In genomic region chr19:43640424-43640757, GRCh38 we compare ENCODE assay signal across 10 cellular contexts. TPM values are rescaled to one million over a fixed set of nuclear protein-coding genes. Genes with fewer than 3 reads are reported as not detected.
DNase-seq lines count a peak whose midpoint lies in the region; ATAC-seq and TF ChIP-seq lines count a peak whose summit lies in the region.
"Had no signal": no experiment of that assay in that cellular context is flagged by ENCODE, and none has a peak within 500 bp of the region (broad histone marks: within the 10 kb centered on the region; RNA-seq: fewer than 3 reads in every experiment).

No MANE protein-coding gene starts in this region.

- H3K4me3 ChIP-seq in iPS-18c (ENCODE audit: insufficient read depth, low read depth, low read length) (peak overlapping the region; percentile 76), smooth muscle cell (peak overlapping the region; percentile 50), brain microvascular endothelial cell (ENCODE audit: low read depth, low read length) (no peak overlapping the region)

- H3K36me3 Mint-ChIP-seq in HFFc6 (ENCODE audit: low read depth): no peaks in the 10 kb centered on the region
- H3K36me3 Mint-ChIP-seq in activated naive CD8-positive, alpha-beta T cell treated with anti-CD3 and anti-CD28 coated beads, Interleukin-2, amount 10 ng/mL, durations not matched to agents 7 days and 5 days: no peaks in the 10 kb centered on the region

- no peaks in the 10 kb centered on the region for H3K9me3 ChIP-seq in iPS-18c (ENCODE audit: control insufficient read depth, insufficient read depth, low read length)
- no peaks in the 10 kb centered on the region for H3K9me3 ChIP-seq in smooth muscle cell (replicated peaks; ENCODE audit: low read depth)

- no peak for ATAC-seq in activated naive CD8-positive, alpha-beta T cell treated with anti-CD3 and anti-CD28 coated beads, Interleukin-2, amount 10 ng/mL, durations not matched to agents 7 days and 5 days (ENCODE audit: low read depth)
- ATAC-seq in GM19351 (IDR thresholded peaks at IDR 0.05; ENCODE audit: unreplicated experiment): no peak

- H3K27me3 Mint-ChIP-seq in HFFc6 (ENCODE audit: insufficient read depth): peaks cover 30% of the 10 kb centered on the region
- H3K27me3 Mint-ChIP-seq in activated naive CD8-positive, alpha-beta T cell treated with anti-CD3 and anti-CD28 coated beads, Interleukin-2, amount 10 ng/mL, durations not matched to agents 7 days and 5 days: peaks cover 45% of the 10 kb centered on the region

- H3K36me3 ChIP-seq in smooth muscle cell (ENCODE audit: low read depth) (no peaks in the 10 kb centered on the region), brain microvascular endothelial cell (replicated peaks) (no peaks in the 10 kb centered on the region)

- 18% methylated on average over 6 of the region's 9 CpGs for WGBS in smooth muscle cell (ENCODE audit: low lambda C conversion rate)

- POLR2A ChIA-PET in activated naive CD8-positive, alpha-beta T cell treated with anti-CD3 and anti-CD28 coated beads, Interleukin-2, amount 10 ng/mL, durations not matched to agents 7 days and 5 days (lab: Charles Lee): no interaction called here

- H3K9me3 Mint-ChIP-seq in HFFc6: no peaks in the 10 kb centered on the region
- no peaks in the 10 kb centered on the region for H3K9me3 Mint-ChIP-seq in activated naive CD8-positive, alpha-beta T cell treated with anti-CD3 and anti-CD28 coated beads, Interleukin-2, amount 10 ng/mL, durations not matched to agents 7 days and 5 days

- in situ Hi-C loops in brain microvascular endothelial cell (cut with HindIII; ENCODE audit: low pct_ligation_motif_present, low sequenced_read_pairs): no loop called here

- H3F3A ChIP-seq in smooth muscle cell (ENCODE audit: low read depth): no peaks in the 10 kb centered on the region

- no peak overlapping the region for H2AFZ ChIP-seq in smooth muscle cell (ENCODE audit: low read depth)

- H3K4me1 Mint-ChIP-seq in HFFc6 (ENCODE audit: low read depth): peaks cover under 1% of the 10 kb centered on the region; the same call in 1 of the 2 replicates
- H3K4me1 Mint-ChIP-seq in activated naive CD8-positive, alpha-beta T cell treated with anti-CD3 and anti-CD28 coated beads, Interleukin-2, amount 10 ng/mL, durations not matched to agents 7 days and 5 days: peaks cover 10% of the 10 kb centered on the region

- no peaks in the 10 kb centered on the region for H4K20me1 ChIP-seq in smooth muscle cell (ENCODE audit: low read depth)

- peak overlapping the region; percentile 83 for H3K4me2 ChIP-seq in smooth muscle cell

- no peaks in the 10 kb centered on the region for H3K79me2 ChIP-seq in smooth muscle cell (ENCODE audit: low read depth)

- peak overlapping the region; percentile 49 for H3K4me3 Mint-ChIP-seq in HFFc6
- peak overlapping the region; percentile 75 for H3K4me3 Mint-ChIP-seq in activated naive CD8-positive, alpha-beta T cell treated with anti-CD3 and anti-CD28 coated beads, Interleukin-2, amount 10 ng/mL, durations not matched to agents 7 days and 5 days

- TF ChIP-seq CTCF in HFFc6 (IDR thresholded peaks at IDR 0.05): no peak
- TF ChIP-seq CTCF in smooth muscle cell (IDR thresholded peaks at IDR 0.05; ENCODE audit: borderline replicate concordance, insufficient read depth, poor library complexity, severe bottlenecking): no peak
- no peak for TF ChIP-seq CTCF in brain microvascular endothelial cell (IDR thresholded peaks at IDR 0.05; ENCODE audit: low read depth, low read length, missing control alignments)

- no peak overlapping the region for H3K27ac ChIP-seq in smooth muscle cell (ENCODE audit: low read depth)
- no peak overlapping the region for H3K27ac ChIP-seq in brain microvascular endothelial cell

- no peak overlapping the region for H3K9ac ChIP-seq in smooth muscle cell (ENCODE audit: low read depth)

- DNase-seq in HFFc6 (no peak), smooth muscle cell (lab: John Stamatoyannopoulos, UW; ENCODE audit: unreplicated experiment) (no peak), brain microvascular endothelial cell (no peak), LoVo (ENCODE audit: low spot score) (no peak), dermis blood vessel endothelial cell (no peak)
- DNase-seq in activated naive CD8-positive, alpha-beta T cell treated with anti-CD3 and anti-CD28 coated beads, Interleukin-2, amount 10 ng/mL, durations not matched to agents 7 days and 5 days: no peak
- DNase-seq: NCI-H1092 had no signal

- peaks cover 7% of the 10 kb centered on the region for H3K4me1 ChIP-seq in smooth muscle cell (ENCODE audit: low read depth)

- no peak overlapping the region for H3K27ac Mint-ChIP-seq in HFFc6
- H3K27ac Mint-ChIP-seq in activated naive CD8-positive, alpha-beta T cell treated with anti-CD3 and anti-CD28 coated beads, Interleukin-2, amount 10 ng/mL, durations not matched to agents 7 days and 5 days: peak overlapping the region; percentile 26

- H3K27me3 ChIP-seq in smooth muscle cell (ENCODE audit: low read depth): peaks cover 43% of the 10 kb centered on the region
- peaks cover 7% of the 10 kb centered on the region for H3K27me3 ChIP-seq in brain microvascular endothelial cell (replicated peaks)

RNA-seq across cellular contexts. Expression of gene CADM4, which starts 0.7 kb away (rescaled TPM):
- 1 to 10 TPM in 2 of 6 experiments, under 1 TPM in 4; 0.43 to 1.3 (median 0.82) TPM for total RNA-seq in HFFc6 (2021; fragmentation: NEBNext Ultra II Directional; extraction: Animal tissue kit (Norgen Biotek cat#: 25700))
- under 1 TPM; 0.36 to 0.43 TPM for total RNA-seq in activated naive CD8-positive, alpha-beta T cell treated with anti-CD3 and anti-CD28 coated beads, Interleukin-2, amount 10 ng/mL, durations not matched to agents 7 days and 5 days
- total RNA-seq in smooth muscle cell (2.4 and 3.7 TPM in 2 replicates), dermis blood vessel endothelial cell (8.7 and 11.9 TPM in 2 replicates)
- polyA plus RNA-seq in smooth muscle cell: 1.9 and 8.3 TPM in 2 replicates

RNA-seq across cellular contexts. Expression of gene ZNF428, which starts 21.0 kb away (rescaled TPM):
- total RNA-seq in HFFc6 (2021; fragmentation: NEBNext Ultra II Directional; extraction: Animal tissue kit (Norgen Biotek cat#: 25700)): 10 to 100 TPM; 32.2 to 42.2 (median 37.3) TPM
- 10 to 100 TPM; 23.3 to 23.7 TPM for total RNA-seq in activated naive CD8-positive, alpha-beta T cell treated with anti-CD3 and anti-CD28 coated beads, Interleukin-2, amount 10 ng/mL, durations not matched to agents 7 days and 5 days
- total RNA-seq in smooth muscle cell (12.9 and 20.3 TPM in 2 replicates), dermis blood vessel endothelial cell (41.5 and 46.5 TPM in 2 replicates)
- polyA plus RNA-seq in smooth muscle cell: 61.4 and 63.1 TPM in 2 replicates

RNA-seq across cellular contexts. Expression of gene SRRM5, which starts 28.5 kb away (rescaled TPM):
- under 1 TPM in 5 of 6 experiments, not detected in 1; 0.11 to 0.31 (median 0.21) TPM for total RNA-seq in HFFc6 (2021; fragmentation: NEBNext Ultra II Directional; extraction: Animal tissue kit (Norgen Biotek cat#: 25700))
- under 1 TPM; 0.68 to 0.72 TPM for total RNA-seq in activated naive CD8-positive, alpha-beta T cell treated with anti-CD3 and anti-CD28 coated beads, Interleukin-2, amount 10 ng/mL, durations not matched to agents 7 days and 5 days
- total RNA-seq in smooth muscle cell (0.09 and 0.27 TPM in 2 replicates), dermis blood vessel endothelial cell (0.05 and 0.17 TPM in 2 replicates)
- polyA plus RNA-seq in smooth muscle cell: 0.34 TPM in 1 of 2 replicates, not detected in the other
- total RNA-seq: myocyte had no signal

RNA-seq across cellular contexts. Expression of gene PLAUR, which starts 29.6 kb away (rescaled TPM):
- total RNA-seq in HFFc6 (2021; fragmentation: NEBNext Ultra II Directional; extraction: Animal tissue kit (Norgen Biotek cat#: 25700)): 100 to 1,000 TPM; 123 to 163 (median 152) TPM
- 10 to 100 TPM; 12.2 to 12.7 TPM for total RNA-seq in activated naive CD8-positive, alpha-beta T cell treated with anti-CD3 and anti-CD28 coated beads, Interleukin-2, amount 10 ng/mL, durations not matched to agents 7 days and 5 days
- total RNA-seq in smooth muscle cell (67.0 and 105 TPM in 2 replicates), dermis blood vessel endothelial cell (23.3 and 24.2 TPM in 2 replicates)
- polyA plus RNA-seq in smooth muscle cell: 107 and 115 TPM in 2 replicates

RNA-seq across cellular contexts. Expression of gene ZNF576, which starts 44.0 kb away (rescaled TPM):
- 10 to 100 TPM; 18.1 to 20.8 (median 20.0) TPM for total RNA-seq in HFFc6 (2021; fragmentation: NEBNext Ultra II Directional; extraction: Animal tissue kit (Norgen Biotek cat#: 25700))
- total RNA-seq in activated naive CD8-positive, alpha-beta T cell treated with anti-CD3 and anti-CD28 coated beads, Interleukin-2, amount 10 ng/mL, durations not matched to agents 7 days and 5 days: 10 to 100 TPM; 15.3 to 17.8 TPM
- total RNA-seq in smooth muscle cell: 2.7 and 10.7 TPM in 2 replicates
- polyA plus RNA-seq in smooth muscle cell: 13.7 and 14.5 TPM in 2 replicates
- 10.8 and 12.6 TPM in 2 replicates for total RNA-seq in dermis blood vessel endothelial cell
